In the genomic region with DNA sequence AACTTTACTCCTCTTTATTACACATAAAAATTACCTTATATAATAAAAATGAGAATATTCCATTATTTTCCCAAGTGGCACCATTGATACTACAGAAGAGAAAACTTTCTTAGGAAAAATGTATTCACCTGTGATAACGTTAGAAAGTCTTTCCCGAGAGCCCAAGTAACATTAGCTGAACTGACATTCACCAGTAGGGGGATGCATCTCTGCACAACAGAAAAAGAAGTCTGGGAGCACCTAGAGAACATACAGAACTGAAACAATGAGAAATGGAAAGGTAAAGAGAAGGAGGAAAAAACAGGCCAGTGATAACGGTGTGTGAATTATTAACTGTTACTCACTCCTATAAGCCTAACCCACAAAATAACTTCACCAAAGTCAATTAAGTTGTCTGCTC, we compare ENCODE assay signal across 11 cellular contexts.
A peak's percentile ranks its signal among the peaks of the same experiment; 100 is the strongest.
DNase-seq lines count a peak whose midpoint lies in the region; ATAC-seq and TF ChIP-seq lines count a peak whose summit lies in the region.
"Had no signal": no experiment of that assay in that cellular context is flagged by ENCODE, and none has a peak within 500 bp of the region (broad histone marks: within the 10 kb centered on the region; RNA-seq: fewer than 3 reads in every experiment).

No MANE protein-coding gene starts in this region.

- ATAC-seq in GM19351 (IDR thresholded peaks at IDR 0.05; ENCODE audit: unreplicated experiment) = peak; percentile 58
- ATAC-seq in HG03280 (IDR thresholded peaks at IDR 0.05; ENCODE audit: unreplicated experiment) = no peak
- no peak for ATAC-seq in GM18858 (IDR thresholded peaks at IDR 0.05; ENCODE audit: unreplicated experiment)
- no peak for ATAC-seq in HG03439 (IDR thresholded peaks at IDR 0.05; ENCODE audit: unreplicated experiment)

- no peaks in the 10 kb centered on the region for H3K4me1 ChIP-seq in ACC112 (ENCODE audit: control insufficient read depth, insufficient read depth, low read length, unreplicated experiment)
- no peaks in the 10 kb centered on the region for H3K4me1 ChIP-seq in spleen
- H3K4me1 ChIP-seq: BLaER1 treated with 17β-estradiol and CSF1 and Interleukin-3, amounts not matched to agents 10 nM and 100 nM had no signal

- TF ChIP-seq CTCF in fibroblast of mammary gland (conservative IDR thresholded peaks at IDR 0.05; ENCODE audit: control insufficient read depth, insufficient read depth, low read depth, low read length) (peak; percentile 3), spleen (IDR thresholded peaks at IDR 0.05 in 8 of 11, conservative IDR thresholded peaks at IDR 0.05 in 3 of 11) (no peak)

- H3K9me3 ChIP-seq in spleen = peaks cover 0 to 3% (median 0%) of the 10 kb centered on the region in 8 donors
- H3K9me3 ChIP-seq: BLaER1 treated with 17β-estradiol and CSF1 and Interleukin-3, amounts not matched to agents 10 nM and 100 nM had no signal

- H3K27me3 ChIP-seq in ACC112 (ENCODE audit: insufficient read depth, low read length) (no peaks in the 10 kb centered on the region), spleen (replicated peaks in 1 of 7) (no peaks in the 10 kb centered on the region)
- H3K27me3 ChIP-seq: BLaER1 treated with 17β-estradiol and CSF1 and Interleukin-3, amounts not matched to agents 10 nM and 100 nM had no signal

- H3K4me3 ChIP-seq in ACC112 (ENCODE audit: low read depth, low read length) = 0 out of 2 replicates have a peak overlapping the region, but pooled peaks have one; percentile 23
- no peak overlapping the region for H3K4me3 ChIP-seq in fibroblast of mammary gland (ENCODE audit: control insufficient read depth, low read depth, low read length)
- H3K4me3 ChIP-seq in spleen = no peak overlapping the region
- H3K4me3 ChIP-seq: BLaER1 treated with 17β-estradiol and CSF1 and Interleukin-3, amounts not matched to agents 10 nM and 100 nM had no signal

- intact Hi-C loops in spleen (cut with DNase I; ENCODE audit: low total_unique reads) = no loop called here

- no peak overlapping the region for H2AFZ ChIP-seq in ACC112 (ENCODE audit: low read length, unreplicated experiment)

- DNase-seq in OCI-M1 (lab: John Stamatoyannopoulos, UW) (peak; percentile 66), fibroblast of mammary gland (ENCODE audit: low read depth) (no peak), spleen (no peak)
- DNase-seq: anterior cingulate cortex; stimulated activated CD8-positive, alpha-beta memory T cell treated with anti-CD3 and anti-CD28 coated beads, Interleukin-4, amount 100 ng/mL, for 48 hours had no signal

- H3K79me2 ChIP-seq in ACC112 (ENCODE audit: control insufficient read depth, insufficient read depth, low read length, unreplicated experiment) = no peaks in the 10 kb centered on the region

- H3K36me3 ChIP-seq in ACC112 (ENCODE audit: insufficient read depth, low read length) (no peaks in the 10 kb centered on the region), spleen (no peaks in the 10 kb centered on the region)
- H3K36me3 ChIP-seq: BLaER1 treated with 17β-estradiol and CSF1 and Interleukin-3, amounts not matched to agents 10 nM and 100 nM had no signal

- no peak for TF ChIP-seq POLR2A in spleen (IDR thresholded peaks at IDR 0.05)

- 31 to 43% (median 35%) methylated on average over 3 of the region's 3 CpGs for WGBS in spleen, 5 donors

- no peak overlapping the region for H3K27ac ChIP-seq in ACC112 (ENCODE audit: low read depth, low read length)
- H3K27ac ChIP-seq in spleen = no peak overlapping the region
- H3K27ac ChIP-seq: BLaER1 treated with 17β-estradiol and CSF1 and Interleukin-3, amounts not matched to agents 10 nM and 100 nM had no signal
